20 cellular contexts compared by ENCODE assay signal in genomic region chr13:20446900-20447299, GRCh38.
A peak's percentile ranks its signal among the peaks of the same experiment; 100 is the strongest.
DNase-seq lines count a peak whose midpoint lies in the region; ATAC-seq and TF ChIP-seq lines count a peak whose summit lies in the region.
"Had no signal": no experiment of that assay in that cellular context is flagged by ENCODE, and none has a peak within 500 bp of the region (broad histone marks: within the 10 kb centered on the region; RNA-seq: fewer than 3 reads in every experiment).

No MANE protein-coding gene starts in this region.

- H3K36me3 ChIP-seq in heart left ventricle (no peaks in the 10 kb centered on the region), left lung (no peaks in the 10 kb centered on the region)

- peaks cover 0 to 48% (median 15%) of the 10 kb centered on the region in 12 donors for H3K9me3 ChIP-seq in heart left ventricle
- peaks cover 0 to 34% of the 10 kb centered on the region in 2 donors for H3K9me3 ChIP-seq in left lung

- H3K27me3 ChIP-seq in heart left ventricle (no peaks in the 10 kb centered on the region), left lung (no peaks in the 10 kb centered on the region)

- H3K4me1 ChIP-seq in heart left ventricle: peaks cover 0 to 14% (median 1%) of the 10 kb centered on the region in 12 donors
- no peaks in the 10 kb centered on the region for H3K4me1 ChIP-seq in left lung

- no peak for DNase-seq in heart left ventricle
- DNase-seq in cardiac septum (ENCODE audit: low spot score): no peak
- peak; percentile 21 to 28 for DNase-seq in foreskin fibroblast
- DNase-seq in left lobe of liver (ENCODE audit: low spot score): no peak
- DNase-seq in nucleus accumbens (lab: John Stamatoyannopoulos, UW): no peak
- DNase-seq in left lung: no peak
- DNase-seq: 8988T; AML-193; Calu3; CD8-positive, alpha-beta memory T cell; GF-D8; NCI-H1105; NCI-H146; NCI-H2029; NCI-H226; NCI-H510A treated with DMSO at 0.1 percent for 48 hours; NCI-H748 treated with DMSO at 0.1 percent for 48 hours had no signal

- intact Hi-C loops in heart left ventricle (cut with DNase I) (no loop called here), cardiac septum (cut with DNase I) (no loop called here), left lung (cut with DNase I) (no loop called here)

- no peak for TF ChIP-seq CTCF in heart left ventricle (IDR thresholded peaks at IDR 0.05)
- no peak for TF ChIP-seq CTCF in foreskin fibroblast (IDR thresholded peaks at IDR 0.05; ENCODE audit: low read depth, low read length)
- TF ChIP-seq CTCF in left lung (IDR thresholded peaks at IDR 0.05): no peak

- H3K27ac ChIP-seq in heart left ventricle (peak overlapping the region in 10 of 12 donors; percentile 16 to 75 (median 61)), left lung (no peak overlapping the region)
- H3K27ac ChIP-seq: C4-2B, RWPE1 had no signal

- no peak for TF ChIP-seq POLR2A in heart left ventricle (IDR thresholded peaks at IDR 0.05)

- ATAC-seq in heart left ventricle (peak in 3 of 4 donors; percentile 57 to 78 (median 65)), left lobe of liver (peak; percentile 39), HG03378 (IDR thresholded peaks at IDR 0.05; ENCODE audit: unreplicated experiment) (no peak), left lung (no peak)

- H3K4me3 ChIP-seq in heart left ventricle: no peak overlapping the region
- no peak overlapping the region for H3K4me3 ChIP-seq in foreskin fibroblast (ENCODE audit: low read depth in 1 of 2, low read length in 2 of 2)
- no peak overlapping the region for H3K4me3 ChIP-seq in left lung

Comparison
In these comparisons a context has a peak if more than half of its experiments do, and no peak if none do; other contexts are left out.
1. ATAC-seq: peak in heart left ventricle (3 of 4) and left lobe of liver (single experiment); none in HG03378 (single experiment) and left lung (single experiment).
2. DNase-seq: peak in foreskin fibroblast (2 of 2); none in heart left ventricle (0 of 5), cardiac septum (single experiment), left lobe of liver (single experiment), nucleus accumbens (0 of 56) and left lung (0 of 2).
3. H3K27ac ChIP-seq: peak in heart left ventricle (10 of 12); none in left lung (0 of 2).